Comparison of ENCODE assay signal across 1 cellular context in genomic region chr20:48736231-48736630, GRCh38.
TF ChIP-seq lines count a peak whose summit lies in the region.

No MANE protein-coding gene starts in this region.

TF ChIP-seq in IMR-90, 13 proteins besides CTCF, POLR2A, EP300 and RAD21 (continued from another document):
- TF ChIP-seq MAFK (IDR thresholded peaks at IDR 0.05; ENCODE audit: low read depth, low read length) (no peak), RCOR1 (IDR thresholded peaks at IDR 0.05; ENCODE audit: insufficient replicate concordance, low read length) (no peak), NFE2L2 (IDR thresholded peaks at IDR 0.05; ENCODE audit: low read depth, low read length) (no peak), MAZ (IDR thresholded peaks at IDR 0.05; ENCODE audit: borderline replicate concordance, low read depth, low read length) (no peak), SMC3 (IDR thresholded peaks at IDR 0.05; ENCODE audit: low read depth, low read length) (no peak), BHLHE40 (IDR thresholded peaks at IDR 0.05; ENCODE audit: low read depth, low read length) (no peak), USF2 (IDR thresholded peaks at IDR 0.05; ENCODE audit: low read depth, low read length) (no peak), FOS (IDR thresholded peaks at IDR 0.05; ENCODE audit: low read depth, low read length) (no peak)
